Comparison of ENCODE assay signal across 21 cellular contexts in the genomic region with DNA sequence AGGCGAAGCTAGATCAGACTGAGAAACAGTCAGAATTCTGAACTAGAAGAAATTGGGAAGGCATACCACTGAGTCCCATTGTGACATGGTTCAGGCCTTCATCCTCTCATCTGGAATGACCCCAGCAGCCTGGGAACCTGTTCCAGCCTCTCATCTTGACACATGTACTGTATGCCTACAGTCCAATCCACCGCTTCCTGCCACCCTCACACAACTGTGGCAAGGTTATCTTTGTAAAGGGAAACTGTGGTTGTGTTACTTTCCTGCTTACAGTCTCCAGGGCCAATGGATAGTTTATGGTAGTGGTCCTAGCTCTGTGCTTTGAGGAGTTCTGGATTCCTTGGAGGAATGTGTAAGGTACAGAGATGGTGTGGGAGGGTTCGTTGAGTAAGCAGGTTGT.
"Had no signal": no experiment of that assay in that cellular context is flagged by ENCODE, and none has a peak within 500 bp of the region (broad histone marks: within the 10 kb centered on the region; RNA-seq: fewer than 3 reads in every experiment).

No MANE protein-coding gene starts in this region.

- H3K27me3 ChIP-seq: colonic mucosa, hepatocyte, stomach, transverse colon had no signal

- H3K27ac Mint-ChIP-seq: endodermal cell, naive B cell had no signal

- H3K4me1 ChIP-seq: colonic mucosa, foreskin keratinocyte, transverse colon had no signal

- H3K27ac ChIP-seq: colonic mucosa, foreskin keratinocyte, hepatocyte, skin epidermis, stomach, thoracic aorta, transverse colon had no signal

- H3K36me3 ChIP-seq: colonic mucosa, stomach, thoracic aorta, transverse colon had no signal

- H3K4me3 Mint-ChIP-seq: endodermal cell, naive B cell, neural crest cell had no signal

- H3K36me3 Mint-ChIP-seq: naive B cell had no signal

- H3K9me3 ChIP-seq: colonic mucosa, stomach, thoracic aorta, transverse colon had no signal

- H3K27me3 Mint-ChIP-seq: naive B cell had no signal

- H3K4me1 Mint-ChIP-seq: endodermal cell had no signal

- DNase-seq: colonic mucosa; dermis blood vessel endothelial cell; effector CD4-positive, alpha-beta T cell; endodermal cell; erythroblast; foreskin keratinocyte; left colon; left ventricle myocardium superior; mesendoderm; naive B cell; posterior cingulate gyrus; stimulated activated naive CD4-positive, alpha-beta T cell; stomach; substantia nigra; transverse colon had no signal

- ATAC-seq: foreskin keratinocyte, left colon, left ventricle myocardium superior, sciatic nerve had no signal

- H3K9me3 Mint-ChIP-seq: endodermal cell, neural crest cell had no signal

- H3K4me3 ChIP-seq: colonic mucosa, hepatocyte, lung, skin epidermis, stomach, thoracic aorta, transverse colon had no signal

- H3K4me2 ChIP-seq: hepatocyte had no signal
